Comparison of ENCODE assay signal across 1 cellular context in genomic region chr14:68820999-68821683, GRCh38.
TF ChIP-seq lines count a peak whose summit lies in the region.

No MANE protein-coding gene starts in this region.

TF ChIP-seq in GM12878, 131 proteins besides CTCF, POLR2A, EP300 and RAD21 (continued from another document):
- TF ChIP-seq ZBTB33 (IDR thresholded peaks at IDR 0.05) (no peak), ZNF384 (IDR thresholded peaks at IDR 0.05; ENCODE audit: borderline replicate concordance, low read depth, low read length) (no peak), MEF2A (IDR thresholded peaks at IDR 0.05; ENCODE audit: insufficient read depth, low read depth, low read length) (peak; percentile 84), CBX3 (IDR thresholded peaks at IDR 0.05; ENCODE audit: borderline replicate concordance, low read depth) (no peak), NFIC (IDR thresholded peaks at IDR 0.05; ENCODE audit: low read depth, low read length) (no peak), SP1 (IDR thresholded peaks at IDR 0.05; ENCODE audit: low read depth, low read length) (peak; percentile 45), STAT1 (conservative IDR thresholded peaks at IDR 0.05) (no peak), YY1 (IDR thresholded peaks at IDR 0.05; ENCODE audit: low read depth, low read length) (no peak; the same call in 1 of the 2 replicates), POU2F2 (IDR thresholded peaks at IDR 0.05; ENCODE audit: borderline replicate concordance, low read depth, low read length) (peak; percentile 66; the same call in 2 of the 3 replicates), ZNF207 (IDR thresholded peaks at IDR 0.05; ENCODE audit: borderline replicate concordance) (no peak), FOXK2 (IDR thresholded peaks at IDR 0.05) (no peak; the same call in 1 of the 2 replicates), TARDBP (IDR thresholded peaks at IDR 0.05; ENCODE audit: borderline replicate concordance) (no peak)
- TF ChIP-seq, protein P1, sequence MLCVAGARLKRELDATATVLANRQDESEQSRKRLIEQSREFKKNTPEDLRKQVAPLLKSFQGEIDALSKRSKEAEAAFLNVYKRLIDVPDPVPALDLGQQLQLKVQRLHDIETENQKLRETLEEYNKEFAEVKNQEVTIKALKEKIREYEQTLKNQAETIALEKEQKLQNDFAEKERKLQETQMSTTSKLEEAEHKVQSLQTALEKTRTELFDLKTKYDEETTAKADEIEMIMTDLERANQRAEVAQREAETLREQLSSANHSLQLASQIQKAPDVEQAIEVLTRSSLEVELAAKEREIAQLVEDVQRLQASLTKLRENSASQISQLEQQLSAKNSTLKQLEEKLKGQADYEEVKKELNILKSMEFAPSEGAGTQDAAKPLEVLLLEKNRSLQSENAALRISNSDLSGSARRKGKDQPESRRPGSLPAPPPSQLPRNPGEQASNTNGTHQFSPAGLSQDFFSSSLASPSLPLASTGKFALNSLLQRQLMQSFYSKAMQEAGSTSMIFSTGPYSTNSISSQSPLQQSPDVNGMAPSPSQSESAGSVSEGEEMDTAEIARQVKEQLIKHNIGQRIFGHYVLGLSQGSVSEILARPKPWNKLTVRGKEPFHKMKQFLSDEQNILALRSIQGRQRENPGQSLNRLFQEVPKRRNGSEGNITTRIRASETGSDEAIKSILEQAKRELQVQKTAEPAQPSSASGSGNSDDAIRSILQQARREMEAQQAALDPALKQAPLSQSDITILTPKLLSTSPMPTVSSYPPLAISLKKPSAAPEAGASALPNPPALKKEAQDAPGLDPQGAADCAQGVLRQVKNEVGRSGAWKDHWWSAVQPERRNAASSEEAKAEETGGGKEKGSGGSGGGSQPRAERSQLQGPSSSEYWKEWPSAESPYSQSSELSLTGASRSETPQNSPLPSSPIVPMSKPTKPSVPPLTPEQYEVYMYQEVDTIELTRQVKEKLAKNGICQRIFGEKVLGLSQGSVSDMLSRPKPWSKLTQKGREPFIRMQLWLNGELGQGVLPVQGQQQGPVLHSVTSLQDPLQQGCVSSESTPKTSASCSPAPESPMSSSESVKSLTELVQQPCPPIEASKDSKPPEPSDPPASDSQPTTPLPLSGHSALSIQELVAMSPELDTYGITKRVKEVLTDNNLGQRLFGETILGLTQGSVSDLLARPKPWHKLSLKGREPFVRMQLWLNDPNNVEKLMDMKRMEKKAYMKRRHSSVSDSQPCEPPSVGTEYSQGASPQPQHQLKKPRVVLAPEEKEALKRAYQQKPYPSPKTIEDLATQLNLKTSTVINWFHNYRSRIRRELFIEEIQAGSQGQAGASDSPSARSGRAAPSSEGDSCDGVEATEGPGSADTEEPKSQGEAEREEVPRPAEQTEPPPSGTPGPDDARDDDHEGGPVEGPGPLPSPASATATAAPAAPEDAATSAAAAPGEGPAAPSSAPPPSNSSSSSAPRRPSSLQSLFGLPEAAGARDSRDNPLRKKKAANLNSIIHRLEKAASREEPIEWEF (IDR thresholded peaks at IDR 0.05; ENCODE audit: insufficient replicate concordance, low read depth, low read length): peak; percentile 31
